8 cellular contexts compared by ENCODE assay signal in genomic region chr5:138824924-138825863, GRCh38.
A peak's percentile ranks its signal among the peaks of the same experiment; 100 is the strongest.
DNase-seq lines count a peak whose midpoint lies in the region; ATAC-seq and TF ChIP-seq lines count a peak whose summit lies in the region.

No MANE protein-coding gene starts in this region.

- peak; percentile 48 for TF ChIP-seq CTCF in GM12865 (IDR thresholded peaks at IDR 0.05; ENCODE audit: insufficient read depth, low read depth, low read length, missing control alignments)
- TF ChIP-seq CTCF in RWPE1 (conservative IDR thresholded peaks at IDR 0.05; ENCODE audit: low read depth) = peak; percentile 83
- TF ChIP-seq CTCF in foreskin fibroblast (IDR thresholded peaks at IDR 0.05; ENCODE audit: low read depth, low read length) = peak; percentile 64

- no peaks in the 10 kb centered on the region for H3K9me3 Mint-ChIP-seq in stimulated activated effector memory CD8-positive, alpha-beta T cell treated with anti-CD3 and anti-CD28 coated beads, Interleukin-12 subunit alpha, Interleukin-12 subunit beta, amount 100 ng/mL, for 72 hours

- no peaks in the 10 kb centered on the region for H3K27me3 ChIP-seq in ACC112 (ENCODE audit: insufficient read depth, low read length)

- H3K79me2 ChIP-seq in ACC112 (ENCODE audit: control insufficient read depth, insufficient read depth, low read length, unreplicated experiment) = peaks cover 46% of the 10 kb centered on the region

- H3K4me1 Mint-ChIP-seq in stimulated activated effector memory CD8-positive, alpha-beta T cell treated with anti-CD3 and anti-CD28 coated beads, Interleukin-12 subunit alpha, Interleukin-12 subunit beta, amount 100 ng/mL, for 72 hours = peaks cover 7% of the 10 kb centered on the region

- peak; percentile 68 for ATAC-seq in stimulated activated effector memory CD8-positive, alpha-beta T cell treated with anti-CD3 and anti-CD28 coated beads, Interleukin-12 subunit alpha, Interleukin-12 subunit beta, amount 100 ng/mL, for 72 hours
- ATAC-seq in HG03175 (IDR thresholded peaks at IDR 0.05; ENCODE audit: unreplicated experiment) (no peak), HG03442 (IDR thresholded peaks at IDR 0.05; ENCODE audit: unreplicated experiment) (no peak)

- CTCF ChIA-PET in RWPE1 (lab: Yijun Ruan, JAX) = interaction anchor here (0.5 to 1.5 kb wide), 12 partner anchors 19 to 750 kb away, joined by 3 to 6 read pairs (median 3); no protein-coding TSS in a partner anchor

- DNase-seq in GM12865 (ENCODE audit: low read depth) (peak; percentile 12), RWPE1 (ENCODE audit: low spot score) (peak; percentile 50), foreskin fibroblast (peak in 1 of 2 donors; percentile 46), NCI-H1105 (lab: John Stamatoyannopoulos, UW) (no peak)
- DNase-seq in stimulated activated effector memory CD8-positive, alpha-beta T cell treated with anti-CD3 and anti-CD28 coated beads, Interleukin-12 subunit alpha, Interleukin-12 subunit beta, amount 100 ng/mL, for 72 hours (ENCODE audit: low spot score in 2 of 2) = no peak

- H3K27ac ChIP-seq in ACC112 (ENCODE audit: low read depth, low read length) (peak overlapping the region; percentile 50), RWPE1 (no peak overlapping the region)

- H3K36me3 ChIP-seq in ACC112 (ENCODE audit: insufficient read depth, low read length) = peaks cover 28% of the 10 kb centered on the region

- no peak overlapping the region for H2AFZ ChIP-seq in ACC112 (ENCODE audit: low read length, unreplicated experiment)

- POLR2A ChIA-PET in RWPE1 (lab: Yijun Ruan, JAX; ENCODE audit: low non-redundant PET) = no interaction called here

- H3K4me1 ChIP-seq in ACC112 (ENCODE audit: control insufficient read depth, insufficient read depth, low read length, unreplicated experiment) = peaks cover 24% of the 10 kb centered on the region

- H3K27ac Mint-ChIP-seq in stimulated activated effector memory CD8-positive, alpha-beta T cell treated with anti-CD3 and anti-CD28 coated beads, Interleukin-12 subunit alpha, Interleukin-12 subunit beta, amount 100 ng/mL, for 72 hours = peak overlapping the region; percentile 38

- H3K4me3 Mint-ChIP-seq in stimulated activated effector memory CD8-positive, alpha-beta T cell treated with anti-CD3 and anti-CD28 coated beads, Interleukin-12 subunit alpha, Interleukin-12 subunit beta, amount 100 ng/mL, for 72 hours = no peak overlapping the region

- peaks cover 36% of the 10 kb centered on the region for H3K36me3 Mint-ChIP-seq in stimulated activated effector memory CD8-positive, alpha-beta T cell treated with anti-CD3 and anti-CD28 coated beads, Interleukin-12 subunit alpha, Interleukin-12 subunit beta, amount 100 ng/mL, for 72 hours

- H3K4me3 ChIP-seq in ACC112 (ENCODE audit: low read depth, low read length) (no peak overlapping the region), GM12865 (ENCODE audit: low read depth, low read length) (no peak overlapping the region), foreskin fibroblast (ENCODE audit: low read depth in 1 of 2, low read length in 2 of 2) (no peak overlapping the region)

Comparison
In these comparisons a context has a peak if more than half of its experiments do, and no peak if none do; other contexts are left out.
1. DNase-seq: peak in GM12865 (single experiment) and RWPE1 (single experiment); none in stimulated activated effector memory CD8-positive, alpha-beta T cell treated with anti-CD3 and anti-CD28 coated beads, Interleukin-12 subunit alpha, Interleukin-12 subunit beta, amount 100 ng/mL, for 72 hours (0 of 2) and NCI-H1105 (single experiment).
2. Peak in every context shown above with its lines, with median percentiles within 50 percentile points of each other: CTCF ChIP-seq.